1 cellular context compared by ENCODE assay signal in the genomic region with DNA sequence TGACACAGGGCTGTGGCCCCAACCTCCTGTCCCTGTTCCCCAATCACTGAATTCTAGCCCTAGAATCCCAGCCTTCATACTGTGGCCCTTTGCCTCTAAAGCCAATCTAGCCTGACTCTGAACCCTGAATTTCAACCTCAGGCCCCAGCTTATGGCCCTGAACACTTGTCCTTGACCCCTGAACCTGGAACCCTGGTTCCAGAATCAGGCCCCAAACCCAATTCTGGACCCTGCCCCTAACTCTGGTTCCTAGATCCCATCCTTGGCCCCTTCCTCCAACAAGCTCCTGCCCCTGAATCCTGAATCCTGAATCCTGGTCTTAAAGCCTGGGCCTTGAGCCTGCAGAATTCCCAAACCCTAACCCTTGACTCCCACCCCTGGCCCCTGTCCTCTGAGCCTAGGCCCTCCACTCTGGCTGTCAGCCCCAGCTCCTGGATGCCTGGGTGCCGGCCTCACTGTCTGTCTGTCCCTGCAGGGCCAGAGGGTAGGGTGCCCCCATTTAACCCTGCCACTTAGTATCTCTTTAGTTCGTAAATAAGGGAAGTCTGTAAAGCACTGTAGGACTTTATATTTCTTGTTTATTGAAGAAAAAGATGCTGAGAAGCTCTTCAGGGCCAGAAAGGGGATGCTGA.
TF ChIP-seq lines count a peak whose summit lies in the region.

No MANE protein-coding gene starts in this region.

TF ChIP-seq in HepG2, 621 proteins besides CTCF, POLR2A, EP300 and RAD21 (continued from another document):
- TF ChIP-seq, protein P1, sequence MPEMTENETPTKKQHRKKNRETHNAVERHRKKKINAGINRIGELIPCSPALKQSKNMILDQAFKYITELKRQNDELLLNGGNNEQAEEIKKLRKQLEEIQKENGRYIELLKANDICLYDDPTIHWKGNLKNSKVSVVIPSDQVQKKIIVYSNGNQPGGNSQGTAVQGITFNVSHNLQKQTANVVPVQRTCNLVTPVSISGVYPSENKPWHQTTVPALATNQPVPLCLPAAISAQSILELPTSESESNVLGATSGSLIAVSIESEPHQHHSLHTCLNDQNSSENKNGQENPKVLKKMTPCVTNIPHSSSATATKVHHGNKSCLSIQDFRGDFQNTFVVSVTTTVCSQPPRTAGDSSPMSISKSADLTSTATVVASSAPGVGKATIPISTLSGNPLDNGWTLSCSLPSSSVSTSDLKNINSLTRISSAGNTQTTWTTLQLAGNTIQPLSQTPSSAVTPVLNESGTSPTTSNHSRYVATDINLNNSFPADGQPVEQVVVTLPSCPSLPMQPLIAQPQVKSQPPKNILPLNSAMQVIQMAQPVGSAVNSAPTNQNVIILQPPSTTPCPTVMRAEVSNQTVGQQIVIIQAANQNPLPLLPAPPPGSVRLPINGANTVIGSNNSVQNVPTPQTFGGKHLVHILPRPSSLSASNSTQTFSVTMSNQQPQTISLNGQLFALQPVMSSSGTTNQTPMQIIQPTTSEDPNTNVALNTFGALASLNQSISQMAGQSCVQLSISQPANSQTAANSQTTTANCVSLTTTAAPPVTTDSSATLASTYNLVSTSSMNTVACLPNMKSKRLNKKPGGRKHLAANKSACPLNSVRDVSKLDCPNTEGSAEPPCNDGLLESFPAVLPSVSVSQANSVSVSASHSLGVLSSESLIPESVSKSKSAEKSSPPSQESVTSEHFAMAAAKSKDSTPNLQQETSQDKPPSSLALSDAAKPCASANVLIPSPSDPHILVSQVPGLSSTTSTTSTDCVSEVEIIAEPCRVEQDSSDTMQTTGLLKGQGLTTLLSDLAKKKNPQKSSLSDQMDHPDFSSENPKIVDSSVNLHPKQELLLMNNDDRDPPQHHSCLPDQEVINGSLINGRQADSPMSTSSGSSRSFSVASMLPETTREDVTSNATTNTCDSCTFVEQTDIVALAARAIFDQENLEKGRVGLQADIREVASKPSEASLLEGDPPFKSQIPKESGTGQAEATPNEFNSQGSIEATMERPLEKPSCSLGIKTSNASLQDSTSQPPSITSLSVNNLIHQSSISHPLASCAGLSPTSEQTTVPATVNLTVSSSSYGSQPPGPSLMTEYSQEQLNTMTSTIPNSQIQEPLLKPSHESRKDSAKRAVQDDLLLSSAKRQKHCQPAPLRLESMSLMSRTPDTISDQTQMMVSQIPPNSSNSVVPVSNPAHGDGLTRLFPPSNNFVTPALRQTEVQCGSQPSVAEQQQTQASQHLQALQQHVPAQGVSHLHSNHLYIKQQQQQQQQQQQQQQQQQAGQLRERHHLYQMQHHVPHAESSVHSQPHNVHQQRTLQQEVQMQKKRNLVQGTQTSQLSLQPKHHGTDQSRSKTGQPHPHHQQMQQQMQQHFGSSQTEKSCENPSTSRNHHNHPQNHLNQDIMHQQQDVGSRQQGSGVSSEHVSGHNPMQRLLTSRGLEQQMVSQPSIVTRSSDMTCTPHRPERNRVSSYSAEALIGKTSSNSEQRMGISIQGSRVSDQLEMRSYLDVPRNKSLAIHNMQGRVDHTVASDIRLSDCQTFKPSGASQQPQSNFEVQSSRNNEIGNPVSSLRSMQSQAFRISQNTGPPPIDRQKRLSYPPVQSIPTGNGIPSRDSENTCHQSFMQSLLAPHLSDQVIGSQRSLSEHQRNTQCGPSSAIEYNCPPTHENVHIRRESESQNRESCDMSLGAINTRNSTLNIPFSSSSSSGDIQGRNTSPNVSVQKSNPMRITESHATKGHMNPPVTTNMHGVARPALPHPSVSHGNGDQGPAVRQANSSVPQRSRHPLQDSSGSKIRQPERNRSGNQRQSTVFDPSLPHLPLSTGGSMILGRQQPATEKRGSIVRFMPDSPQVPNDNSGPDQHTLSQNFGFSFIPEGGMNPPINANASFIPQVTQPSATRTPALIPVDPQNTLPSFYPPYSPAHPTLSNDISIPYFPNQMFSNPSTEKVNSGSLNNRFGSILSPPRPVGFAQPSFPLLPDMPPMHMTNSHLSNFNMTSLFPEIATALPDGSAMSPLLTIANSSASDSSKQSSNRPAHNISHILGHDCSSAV (CRISPR knock-in tag; IDR thresholded peaks at IDR 0.05; ENCODE audit: borderline replicate concordance), result no peak
- TF ChIP-seq, protein P2, sequence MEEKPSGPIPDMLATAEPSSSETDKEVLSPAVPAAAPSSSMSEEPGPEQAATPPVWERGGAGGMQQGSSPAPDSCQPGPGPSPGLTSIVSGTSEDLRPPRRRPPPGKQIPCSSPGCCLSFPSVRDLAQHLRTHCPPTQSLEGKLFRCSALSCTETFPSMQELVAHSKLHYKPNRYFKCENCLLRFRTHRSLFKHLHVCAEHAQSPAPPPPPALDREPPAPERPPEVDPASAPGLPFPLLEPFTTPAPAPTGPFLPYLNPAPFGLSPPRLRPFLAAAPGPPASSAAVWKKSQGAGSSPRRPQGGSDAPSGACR (CRISPR knock-in tag; IDR thresholded peaks at IDR 0.05), result no peak
- no peak for TF ChIP-seq MIXL1 (CRISPR knock-in tag; IDR thresholded peaks at IDR 0.05)
- peak; percentile 33; the same call in 1 of the 2 replicates for TF ChIP-seq ZFX (CRISPR knock-in tag; IDR thresholded peaks at IDR 0.05; ENCODE audit: low read depth)
- 0 out of 2 replicates have a peak, but pooled peaks have one; percentile 24 for TF ChIP-seq DPF2 (CRISPR knock-in tag; IDR thresholded peaks at IDR 0.05; ENCODE audit: borderline replicate concordance, low read depth)
- TF ChIP-seq ISL2 (CRISPR knock-in tag; IDR thresholded peaks at IDR 0.05), result no peak
- no peak for TF ChIP-seq MATR3 (CRISPR knock-in tag; IDR thresholded peaks at IDR 0.05)
